13 cellular contexts compared by ENCODE assay signal in genomic region chr3:195097331-195098255, GRCh38.
DNase-seq lines count a peak whose midpoint lies in the region; ATAC-seq, FAIRE-seq and TF ChIP-seq lines count a peak whose summit lies in the region.
"Had no signal": no experiment of that assay in that cellular context is flagged by ENCODE, and none has a peak within 500 bp of the region (broad histone marks: within the 10 kb centered on the region; RNA-seq: fewer than 3 reads in every experiment).

No MANE protein-coding gene starts in this region.

- no TSS peak for BruUV-seq in Caco-2 (replicated peaks; lab: Mats Ljungman, UMichigan)

- no peak overlapping the region for H3K4me3 ChIP-seq in Caco-2 (ENCODE audit: low read depth, low read length)
- H3K4me3 ChIP-seq in NB4 (ENCODE audit: low read depth, low read length), result no peak overlapping the region
- H3K4me3 ChIP-seq: dorsolateral prefrontal cortex, right lobe of liver had no signal

- POLR2A ChIA-PET in Caco-2 (lab: Charles Lee), result no interaction called here

- H3K27me3 ChIP-seq in Caco-2 (replicated peaks; ENCODE audit: control insufficient read depth, insufficient read depth, low read length), result no peaks in the 10 kb centered on the region
- H3K27me3 ChIP-seq: dorsolateral prefrontal cortex, right lobe of liver had no signal

- H3K36me3 Mint-ChIP-seq in Caco-2 (ENCODE audit: insufficient read depth, unreplicated experiment) (no peaks in the 10 kb centered on the region), nephron progenitor cell (ENCODE audit: low read depth) (peaks cover 14% of the 10 kb centered on the region)

- H3K9me3 ChIP-seq in Caco-2, result no peaks in the 10 kb centered on the region
- H3K9me3 ChIP-seq: right lobe of liver had no signal

- intact Hi-C loops in Caco-2 (cut with micrococcal nuclease; ENCODE audit: unreplicated experiment), result no loop called here

- H3K36me3 ChIP-seq in Caco-2 (ENCODE audit: control insufficient read depth, insufficient read depth, low read length), result no peaks in the 10 kb centered on the region
- H3K36me3 ChIP-seq: right lobe of liver had no signal

- H3K27ac ChIP-seq in epithelial cell of prostate, result peak overlapping the region; percentile 34
- H3K27ac ChIP-seq: dorsolateral prefrontal cortex, right lobe of liver had no signal

- H3K9me3 Mint-ChIP-seq in Caco-2 (ENCODE audit: unreplicated experiment), result no peaks in the 10 kb centered on the region
- H3K9me3 Mint-ChIP-seq in nephron progenitor cell, result peaks cover 15% of the 10 kb centered on the region

- H3K27me3 Mint-ChIP-seq in Caco-2 (ENCODE audit: insufficient read depth, unreplicated experiment), result no peaks in the 10 kb centered on the region
- H3K27me3 Mint-ChIP-seq in nephron progenitor cell (ENCODE audit: low read depth, poor library complexity), result peaks cover 9% of the 10 kb centered on the region

- H3K4me1 ChIP-seq in Caco-2, result peaks cover 3% of the 10 kb centered on the region; the same call in 1 of the 2 replicates

- no peak overlapping the region for H3K4me3 Mint-ChIP-seq in Caco-2 (ENCODE audit: unreplicated experiment)
- no peak overlapping the region for H3K4me3 Mint-ChIP-seq in nephron progenitor cell

- CTCF ChIA-PET in Caco-2 (lab: Charles Lee), result no interaction called here

- TF ChIP-seq CTCF in Caco-2 (IDR thresholded peaks at IDR 0.05; ENCODE audit: insufficient read depth in 1 of 2, low read depth in 1 of 2, low read length in 1 of 2, severe bottlenecking in 1 of 2, unreplicated experiment in 1 of 2), result no peak
- TF ChIP-seq CTCF in NB4 (IDR thresholded peaks at IDR 0.05; ENCODE audit: low read depth, low read length), result no peak
- TF ChIP-seq CTCF in nephron progenitor cell (IDR thresholded peaks at IDR 0.05), result no peak

- ATAC-seq in HG03354 (IDR thresholded peaks at IDR 0.05; ENCODE audit: poor library complexity, severe bottlenecking, unreplicated experiment), result no peak
- ATAC-seq: right lobe of liver had no signal

- TF ChIP-seq POLR2A in NB4 (IDR thresholded peaks at IDR 0.05; ENCODE audit: extremely low read depth, insufficient read length), result no peak

- FAIRE-seq in HTR-8/SVneo (lab: Jason Lieb, UNC), result no peak

- H3K4me1 Mint-ChIP-seq in Caco-2 (ENCODE audit: low read depth, unreplicated experiment), result peaks cover 17% of the 10 kb centered on the region
- peaks cover 49% of the 10 kb centered on the region for H3K4me1 Mint-ChIP-seq in nephron progenitor cell

- DNase-seq in Caco-2, result no peak
- DNase-seq in NB4 (ENCODE audit: low read depth), result peak; percentile 64
- peak; percentile 85 for DNase-seq in epithelial cell of prostate (ENCODE audit: low read depth, low spot score)
- no peak for DNase-seq in nephron progenitor cell
- DNase-seq in activated CD8-positive, alpha-beta memory T cell treated with anti-CD3 and anti-CD28 coated beads, Interleukin-2, amount 50 U/mL, for 4 hours, result no peak
- DNase-seq in HTR-8/SVneo (ENCODE audit: insufficient read length, low spot score), result no peak
- DNase-seq in OCI-M1 (lab: John Stamatoyannopoulos, UW), result no peak
- DNase-seq: activated CD4-positive, alpha-beta T cell treated with anti-CD3 and anti-CD28 coated beads for 1 hour; activated T-cell treated with anti-CD3 and anti-CD28 coated beads, Interleukin-2, amount 50 U/mL, for 48 hours; stimulated activated naive CD4-positive, alpha-beta T cell had no signal

- H3K27ac Mint-ChIP-seq in Caco-2 (ENCODE audit: unreplicated experiment), result peak overlapping the region; percentile 57
- peak overlapping the region; percentile 84 for H3K27ac Mint-ChIP-seq in nephron progenitor cell

Comparison
In these comparisons a context has a peak if more than half of its experiments do, and no peak if none do; other contexts are left out.
1. DNase-seq: peak in NB4 (single experiment) and epithelial cell of prostate (single experiment); none in Caco-2 (0 of 2), nephron progenitor cell (single experiment), activated CD8-positive, alpha-beta memory T cell treated with anti-CD3 and anti-CD28 coated beads, Interleukin-2, amount 50 U/mL, for 4 hours (single experiment), HTR-8/SVneo (single experiment) and OCI-M1 (single experiment).